Comparison of ENCODE assay signal across 28 cellular contexts in the genomic region with DNA sequence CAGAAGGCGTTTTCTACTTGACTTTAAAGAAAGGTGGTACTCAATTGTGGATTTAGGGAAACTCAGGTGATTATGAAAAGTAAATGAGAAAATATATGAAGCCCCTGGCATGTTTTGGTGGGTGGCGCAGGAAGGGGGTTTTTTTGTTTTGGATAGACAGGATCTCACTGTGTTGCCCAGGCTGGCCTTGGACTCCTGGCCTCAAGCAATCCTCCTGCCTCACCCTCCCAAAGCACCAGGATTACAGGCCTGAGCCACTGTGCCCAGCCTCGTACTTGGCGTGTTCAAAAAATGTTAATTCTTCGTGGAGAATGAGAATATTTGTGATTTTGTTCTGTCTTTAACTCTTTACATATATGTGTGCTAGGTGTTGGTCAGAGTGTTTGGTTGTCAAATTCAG. TPM values are rescaled to one million over a fixed set of nuclear protein-coding genes. Genes with fewer than 3 reads are reported as not detected.
"Had no signal": no experiment of that assay in that cellular context is flagged by ENCODE, and none has a peak within 500 bp of the region (broad histone marks: within the 10 kb centered on the region; RNA-seq: fewer than 3 reads in every experiment).

No MANE protein-coding gene starts in this region.

- H3K4me3 Mint-ChIP-seq: activated CD4-positive, alpha-beta memory T cell treated with anti-CD3 and anti-CD28 coated beads, Interleukin-2, amount 10 ng/mL, durations not matched to agents 7 days and 5 days; activated CD4-positive, alpha-beta T cell treated with anti-CD3 and anti-CD28 coated beads, Interleukin-2, amount 10 ng/mL, durations not matched to agents 7 days and 5 days; activated naive CD4-positive, alpha-beta T cell treated with anti-CD3 and anti-CD28 coated beads, Interleukin-2, amount 50 U/mL, for 24 hours; activated naive CD8-positive, alpha-beta T cell treated with anti-CD3 and anti-CD28 coated beads, Interleukin-2, amount 10 ng/mL, durations not matched to agents 7 days and 5 days; activated T-helper 1 cell treated with anti-CD3 and anti-CD28 coated beads, Interleukin-12 subunit alpha, Interleukin-12 subunit beta, Interleukin-2, Interleukin-4 antibody, amounts not matched to agents 30 ng/mL and 10 ng/mL and 1 ng/mL, durations not matched to agents 14 hours and 24 hours and 36 hours; effector memory CD8-positive, alpha-beta T cell had no signal

- H3K27me3 Mint-ChIP-seq: activated CD4-positive, alpha-beta memory T cell treated with anti-CD3 and anti-CD28 coated beads, Interleukin-2, amount 10 ng/mL, durations not matched to agents 7 days and 5 days; activated CD4-positive, alpha-beta T cell treated with anti-CD3 and anti-CD28 coated beads, Interleukin-2, amount 10 ng/mL, durations not matched to agents 7 days and 5 days; activated naive CD4-positive, alpha-beta T cell treated with anti-CD3 and anti-CD28 coated beads, Interleukin-2, amount 50 U/mL, for 24 hours; activated naive CD8-positive, alpha-beta T cell treated with anti-CD3 and anti-CD28 coated beads, Interleukin-2, amount 10 ng/mL, durations not matched to agents 7 days and 5 days; effector memory CD8-positive, alpha-beta T cell had no signal

- H3K9me3 ChIP-seq: esophagus muscularis mucosa, gastrocnemius medialis, heart right ventricle had no signal

- H3K9me3 Mint-ChIP-seq: activated CD4-positive, alpha-beta memory T cell treated with anti-CD3 and anti-CD28 coated beads, Interleukin-2, amount 10 ng/mL, durations not matched to agents 7 days and 5 days; activated CD4-positive, alpha-beta T cell treated with anti-CD3 and anti-CD28 coated beads, Interleukin-2, amount 10 ng/mL, durations not matched to agents 7 days and 5 days; activated naive CD4-positive, alpha-beta T cell treated with anti-CD3 and anti-CD28 coated beads, Interleukin-2, amount 50 U/mL, for 24 hours; activated naive CD8-positive, alpha-beta T cell treated with anti-CD3 and anti-CD28 coated beads, Interleukin-2, amount 10 ng/mL, durations not matched to agents 7 days and 5 days; activated T-helper 1 cell treated with anti-CD3 and anti-CD28 coated beads, Interleukin-12 subunit alpha, Interleukin-12 subunit beta, Interleukin-2, Interleukin-4 antibody, amounts not matched to agents 30 ng/mL and 10 ng/mL and 1 ng/mL, durations not matched to agents 14 hours and 24 hours and 36 hours; effector memory CD8-positive, alpha-beta T cell had no signal

- H3K4me1 ChIP-seq: esophagus muscularis mucosa, foreskin keratinocyte, gastrocnemius medialis, heart right ventricle had no signal

- H3K27ac Mint-ChIP-seq: activated CD4-positive, alpha-beta memory T cell treated with anti-CD3 and anti-CD28 coated beads, Interleukin-2, amount 10 ng/mL, durations not matched to agents 7 days and 5 days; activated naive CD8-positive, alpha-beta T cell treated with anti-CD3 and anti-CD28 coated beads, Interleukin-2, amount 10 ng/mL, durations not matched to agents 7 days and 5 days; activated T-helper 1 cell treated with anti-CD3 and anti-CD28 coated beads, Interleukin-12 subunit alpha, Interleukin-12 subunit beta, Interleukin-2, Interleukin-4 antibody, amounts not matched to agents 30 ng/mL and 10 ng/mL and 1 ng/mL, durations not matched to agents 14 hours and 24 hours and 36 hours had no signal

- H3K27me3 ChIP-seq: brain microvascular endothelial cell, esophagus muscularis mucosa, foreskin keratinocyte, gastrocnemius medialis, heart right ventricle had no signal

- H3K4me3 ChIP-seq: esophagus muscularis mucosa, gastrocnemius medialis, heart right ventricle had no signal

- ATAC-seq: effector memory CD8-positive, alpha-beta T cell; foreskin keratinocyte; heart right ventricle had no signal

- H3K27ac ChIP-seq: brain microvascular endothelial cell, esophagus muscularis mucosa, foreskin keratinocyte, gastrocnemius medialis, heart right ventricle had no signal

- DNase-seq: activated CD4-positive, alpha-beta memory T cell treated with anti-CD3 and anti-CD28 coated beads, Interleukin-2, amount 10 ng/mL, durations not matched to agents 7 days and 5 days; activated CD4-positive, alpha-beta T cell treated with anti-CD3 and anti-CD28 coated beads for 1 hour; activated CD4-positive, alpha-beta T cell treated with anti-CD3 and anti-CD28 coated beads for 4 hours; activated CD4-positive, alpha-beta T cell treated with anti-CD3 and anti-CD28 coated beads, Interleukin-2, amount 10 ng/mL, durations not matched to agents 7 days and 5 days; activated CD4-positive, alpha-beta T cell treated with anti-CD3 and anti-CD28 coated beads, Interleukin-2, amount 50 U/mL, for 4 hours; activated CD4-positive, CD25-positive, alpha-beta regulatory T cell; activated CD8-positive, alpha-beta memory T cell treated with anti-CD3 and anti-CD28 coated beads, Interleukin-2, amount 50 U/mL, for 48 hours; activated gamma-delta T cell; activated naive CD4-positive, alpha-beta T cell; activated naive CD8-positive, alpha-beta T cell treated with anti-CD3 and anti-CD28 coated beads, Interleukin-2, amount 10 ng/mL, durations not matched to agents 7 days and 5 days; activated T-cell treated with anti-CD3 and anti-CD28 coated beads for 4 hours; activated T-cell treated with anti-CD3 and anti-CD28 coated beads, Interleukin-2, amount 50 U/mL, for 48 hours; amniotic stem cell; brain microvascular endothelial cell; cortex of kidney; dermis blood vessel endothelial cell; effector CD4-positive, alpha-beta T cell; effector memory CD8-positive, alpha-beta T cell; erythroblast; foreskin keratinocyte; gastrocnemius medialis; heart right ventricle; T-helper 2 cell had no signal

RNA-seq across cellular contexts. Expression of gene C20orf144, which starts 32.1 kb away (rescaled TPM):
- total RNA-seq: bronchial epithelial cell, dermis blood vessel endothelial cell, gastrocnemius medialis, glomerular endothelial cell, heart right ventricle had no signal
- polyA plus RNA-seq: foreskin keratinocyte had no signal
